Comparison of ENCODE assay signal across 9 cellular contexts in the genomic region with DNA sequence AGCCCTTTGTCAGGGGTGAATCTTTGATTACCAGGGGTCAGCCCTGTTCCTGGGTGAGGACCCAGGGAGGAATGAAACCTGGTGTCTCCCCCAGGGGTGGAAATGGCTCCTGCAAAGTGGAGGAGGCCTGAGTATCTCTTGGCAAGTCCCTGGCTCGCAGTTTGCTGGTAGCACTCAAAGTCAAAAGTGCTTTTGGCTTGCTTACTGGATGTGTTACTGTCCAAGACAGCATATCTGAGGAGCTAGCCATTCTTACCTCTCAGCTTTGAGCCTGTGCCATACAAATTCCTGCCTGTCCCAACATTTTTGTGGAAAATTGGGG. TPM values are rescaled to one million over a fixed set of nuclear protein-coding genes. Genes with fewer than 3 reads are reported as not detected.
DNase-seq lines count a peak whose midpoint lies in the region; ATAC-seq, FAIRE-seq and TF ChIP-seq lines count a peak whose summit lies in the region.
"Had no signal": no experiment of that assay in that cellular context is flagged by ENCODE, and none has a peak within 500 bp of the region (broad histone marks: within the 10 kb centered on the region; RNA-seq: fewer than 3 reads in every experiment).

No MANE protein-coding gene starts in this region.

- H3K9me3 Mint-ChIP-seq in activated T-helper 17 cell treated with anti-CD3 and anti-CD28 coated beads, Interleukin-2, amount 50 U/mL, for 72 hours, result peaks cover 3% of the 10 kb centered on the region

- H3K4me3 Mint-ChIP-seq in activated T-helper 17 cell treated with anti-CD3 and anti-CD28 coated beads, Interleukin-2, amount 50 U/mL, for 72 hours, result peak overlapping the region; percentile 61

- peaks cover 0 to 19% of the 10 kb centered on the region in 2 donors for H3K4me1 ChIP-seq in right atrium auricular region

- peak; percentile 53 for FAIRE-seq in H54 (lab: Jason Lieb, UNC)

- DNase-seq in H54 (ENCODE audit: insufficient read length, low spot score) (no peak), right atrium auricular region (ENCODE audit: low spot score) (no peak), NCI-H1694 (lab: John Stamatoyannopoulos, UW) (no peak), DMS53 (lab: John Stamatoyannopoulos, UW) (no peak), GF-D8 (lab: John Stamatoyannopoulos, UW) (no peak)
- DNase-seq: activated naive CD4-positive, alpha-beta T cell had no signal

- TF ChIP-seq POLR2A in H54 (IDR thresholded peaks at IDR 0.05; ENCODE audit: low read depth, low read length), result no peak

- peak overlapping the region in 1 of 2 donors; percentile 40 for H3K27ac ChIP-seq in right atrium auricular region
- peak overlapping the region in 11 of 21 experiments; percentile 5 to 59 (median 52) for H3K27ac ChIP-seq in skin epidermis

- peaks cover 3% of the 10 kb centered on the region for H3K27me3 Mint-ChIP-seq in activated T-helper 17 cell treated with anti-CD3 and anti-CD28 coated beads, Interleukin-2, amount 50 U/mL, for 72 hours

- ATAC-seq in activated T-helper 17 cell treated with anti-CD3 and anti-CD28 coated beads, Interleukin-2, amount 50 U/mL, for 72 hours (replicated peaks), result no peak
- ATAC-seq in HG02642 (IDR thresholded peaks at IDR 0.05; ENCODE audit: poor library complexity, unreplicated experiment), result no peak

- no peaks in the 10 kb centered on the region for H3K27me3 ChIP-seq in right atrium auricular region

- H3K4me3 ChIP-seq in right atrium auricular region, result peak overlapping the region; percentile 1 to 29
- peak overlapping the region in 1 of 7 experiments; percentile 8 for H3K4me3 ChIP-seq in skin epidermis

- peaks cover 4% of the 10 kb centered on the region for H3K4me1 Mint-ChIP-seq in activated T-helper 17 cell treated with anti-CD3 and anti-CD28 coated beads, Interleukin-2, amount 50 U/mL, for 72 hours

- H3K9me3 ChIP-seq in right atrium auricular region, result peaks cover 0 to 10% of the 10 kb centered on the region in 2 donors

- peak overlapping the region; percentile 65 for H3K27ac Mint-ChIP-seq in activated T-helper 17 cell treated with anti-CD3 and anti-CD28 coated beads, Interleukin-2, amount 50 U/mL, for 72 hours

- no peaks in the 10 kb centered on the region for H3K36me3 ChIP-seq in right atrium auricular region

- no peak for TF ChIP-seq CTCF in right atrium auricular region (IDR thresholded peaks at IDR 0.05)

- no peaks in the 10 kb centered on the region for H3K36me3 Mint-ChIP-seq in activated T-helper 17 cell treated with anti-CD3 and anti-CD28 coated beads, Interleukin-2, amount 50 U/mL, for 72 hours (ENCODE audit: low read depth)

RNA-seq across cellular contexts. Expression of gene ZNF618, which starts 9.9 kb away (rescaled TPM):
- total RNA-seq in activated T-helper 17 cell treated with anti-CD3 and anti-CD28 coated beads, Interleukin-2, amount 50 U/mL, for 72 hours, result under 1 TPM in 1 of 2 donors, not detected in 1; 0.04 TPM
- total RNA-seq in right atrium auricular region, result 1 to 10 TPM; 1.4 to 3.0 TPM
